16 cellular contexts compared by ENCODE assay signal in the genomic region with DNA sequence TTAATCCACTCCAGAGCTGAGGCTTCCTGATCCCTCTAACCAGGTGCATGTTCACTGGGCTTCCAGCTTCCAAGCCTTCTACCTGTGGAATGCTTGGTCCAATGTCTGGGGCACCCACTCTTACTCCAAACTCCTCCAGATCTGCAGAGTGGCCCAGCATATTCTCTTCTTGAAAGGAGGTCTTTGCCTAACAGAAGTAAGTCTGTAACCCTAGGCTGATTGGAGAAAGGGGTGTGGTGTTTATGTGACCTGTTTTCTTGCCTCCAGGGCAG.
A peak's percentile ranks its signal among the peaks of the same experiment; 100 is the strongest.
DNase-seq lines count a peak whose midpoint lies in the region; ATAC-seq and TF ChIP-seq lines count a peak whose summit lies in the region.
"Had no signal": no experiment of that assay in that cellular context is flagged by ENCODE, and none has a peak within 500 bp of the region (broad histone marks: within the 10 kb centered on the region; RNA-seq: fewer than 3 reads in every experiment).

No MANE protein-coding gene starts in this region.

- TF ChIP-seq CTCF in SK-N-SH (IDR thresholded peaks at IDR 0.05) (no peak), coronary artery (IDR thresholded peaks at IDR 0.05) (no peak), nephron (IDR thresholded peaks at IDR 0.05; ENCODE audit: unreplicated experiment in 3 of 3) (no peak)

- H3K36me3 Mint-ChIP-seq in nephron (ENCODE audit: low read depth): no peaks in the 10 kb centered on the region
- H3K36me3 Mint-ChIP-seq: naive thymus-derived CD4-positive, alpha-beta T cell; stimulated activated naive B cell treated with anti-CD40 and anti-IgM and Interleukin-4, amounts not matched to agents 10 μg/mL and 1 μg/mL and 100 μg/mL, for 72 hours had no signal

- TF ChIP-seq RAD21 in SK-N-SH (IDR thresholded peaks at IDR 0.05; ENCODE audit: low read length): no peak

- 0 out of 2 replicates have a peak overlapping the region, but pooled peaks have one; percentile 40 for H3K4me2 ChIP-seq in SK-N-SH

- H3K9me3 Mint-ChIP-seq in nephron: no peaks in the 10 kb centered on the region
- H3K9me3 Mint-ChIP-seq: stimulated activated naive B cell treated with anti-CD40 and anti-IgM and Interleukin-4, amounts not matched to agents 10 μg/mL and 1 μg/mL and 100 μg/mL, for 72 hours had no signal

- H3K27ac ChIP-seq in SK-N-SH (ENCODE audit: low read depth in 2 of 2, low read length in 1 of 2): 0 out of 4 replicates have a peak overlapping the region, but pooled peaks of 1 of the 2 experiments have one; percentile 72
- peak overlapping the region; percentile 12 to 78 for H3K27ac ChIP-seq in coronary artery
- H3K27ac ChIP-seq in aorta (ENCODE audit: low read depth in 1 of 2, low read length in 2 of 2): peak overlapping the region in 1 of 2 donors; percentile 55
- H3K27ac ChIP-seq: SK-N-MC, testis had no signal

- no peaks in the 10 kb centered on the region for H3K79me2 ChIP-seq in SK-N-SH (ENCODE audit: insufficient read depth)

- no peak for ATAC-seq in SK-N-SH treated with all-trans-retinoic acid at 6 μM for 48 hours
- ATAC-seq in esophagus mucosa: no peak
- no peak for ATAC-seq in aorta (ENCODE audit: low FRiP score)
- ATAC-seq: naive thymus-derived CD4-positive, alpha-beta T cell; stimulated activated naive B cell treated with anti-CD40 and anti-IgM and Interleukin-4, amounts not matched to agents 10 μg/mL and 1 μg/mL and 100 μg/mL, for 72 hours had no signal

- CTCF ChIA-PET in SK-N-SH (lab: Yijun Ruan, JAX): interaction anchor here (0.9 to 1.8 kb wide), 5 partner anchors 17 to 497 kb away, joined by 3 to 5 read pairs (median 3); no protein-coding TSS in a partner anchor

- peaks cover 5% of the 10 kb centered on the region for H3K27me3 Mint-ChIP-seq in nephron (ENCODE audit: low read depth)

- H3K27ac Mint-ChIP-seq in nephron: peak overlapping the region; percentile 84 to 95 (median 88)
- H3K27ac Mint-ChIP-seq: naive thymus-derived CD4-positive, alpha-beta T cell had no signal

- DNase-seq in SK-N-SH: no peak
- DNase-seq in coronary artery (ENCODE audit: low spot score): no peak
- DNase-seq in aorta: no peak
- no peak for DNase-seq in SHP77 (lab: John Stamatoyannopoulos, UW)
- DNase-seq in ureter (ENCODE audit: low spot score): no peak
- DNase-seq: 8988T; activated CD4-positive, alpha-beta T cell treated with anti-CD3 and anti-CD28 coated beads, Interleukin-2, amount 50 U/mL, for 48 hours; naive thymus-derived CD4-positive, alpha-beta T cell; NCI-H1092; stimulated activated CD4-positive, alpha-beta T cell treated with anti-CD3 and anti-CD28 coated beads, Interleukin-1b, Interleukin-23, amount 100 ng/mL, for 48 hours; stimulated activated naive B cell treated with anti-CD40 and anti-IgM and Interleukin-4, amounts not matched to agents 10 μg/mL and 1 μg/mL and 100 μg/mL, for 72 hours; testis had no signal

- no peak for TF ChIP-seq EP300 in SK-N-SH (IDR thresholded peaks at IDR 0.05; ENCODE audit: borderline replicate concordance in 1 of 2, low read depth in 1 of 2, low read length in 1 of 2)

- POLR2A ChIA-PET in SK-N-SH (lab: Yijun Ruan, JAX): no interaction called here

- H3K4me3 Mint-ChIP-seq in nephron: no peak overlapping the region
- H3K4me3 Mint-ChIP-seq: naive thymus-derived CD4-positive, alpha-beta T cell; stimulated activated naive B cell treated with anti-CD40 and anti-IgM and Interleukin-4, amounts not matched to agents 10 μg/mL and 1 μg/mL and 100 μg/mL, for 72 hours had no signal

- H3K27me3 ChIP-seq in SK-N-SH (ENCODE audit: insufficient read depth): no peaks in the 10 kb centered on the region
- H3K27me3 ChIP-seq in aorta (ENCODE audit: control insufficient read depth in 1 of 2, insufficient read depth in 2 of 2, low read length in 1 of 2): no peaks in the 10 kb centered on the region
- H3K27me3 ChIP-seq: testis had no signal

- no peaks in the 10 kb centered on the region for H3K9me3 ChIP-seq in SK-N-SH
- H3K9me3 ChIP-seq in aorta (ENCODE audit: control insufficient read depth, low read length): no peaks in the 10 kb centered on the region
- H3K9me3 ChIP-seq: testis had no signal

- H3K9me2 ChIP-seq in SK-N-SH: no peaks in the 10 kb centered on the region

- intact Hi-C loops in aorta (cut with DNase I): no loop called here

- H4K20me1 ChIP-seq in SK-N-SH (ENCODE audit: insufficient read depth): no peaks in the 10 kb centered on the region

- no peaks in the 10 kb centered on the region for H3K36me3 ChIP-seq in SK-N-SH (replicated peaks in 1 of 2; ENCODE audit: control insufficient read depth in 1 of 2, insufficient read depth in 2 of 2, low read length in 1 of 2)
- H3K36me3 ChIP-seq in aorta (ENCODE audit: control insufficient read depth in 1 of 2, insufficient read depth in 2 of 2, low read length in 1 of 2): no peaks in the 10 kb centered on the region

- no peak overlapping the region for H2AFZ ChIP-seq in SK-N-SH (ENCODE audit: low read depth)

- H3K4me1 ChIP-seq in SK-N-SH (ENCODE audit: control insufficient read depth in 1 of 2, insufficient read depth in 2 of 2, low read depth in 1 of 2, low read length in 1 of 2) (peaks cover 13 to 25% of the 10 kb centered on the region in 2 experiments; a peak in 3 of 4 replicates), aorta (ENCODE audit: control insufficient read depth in 1 of 2, insufficient read depth in 2 of 2, low read length in 2 of 2) (no peaks in the 10 kb centered on the region)

- peaks cover 51% of the 10 kb centered on the region for H3K4me1 Mint-ChIP-seq in nephron
- H3K4me1 Mint-ChIP-seq: naive thymus-derived CD4-positive, alpha-beta T cell had no signal

- no peak overlapping the region for H3K4me3 ChIP-seq in SK-N-SH (ENCODE audit: low read depth in 2 of 2, low read length in 1 of 2)
- no peak overlapping the region for H3K4me3 ChIP-seq in coronary artery
- no peak overlapping the region for H3K4me3 ChIP-seq in aorta (ENCODE audit: low read length in 2 of 2)
- H3K4me3 ChIP-seq: SK-N-MC, testis had no signal

- H3K9ac ChIP-seq in SK-N-SH: no peak overlapping the region

- peaks cover 4% of the 10 kb centered on the region for H3F3A ChIP-seq in SK-N-SH (replicated peaks; ENCODE audit: insufficient read depth)

TF ChIP-seq in SK-N-SH, 30 proteins besides CTCF, POLR2A, EP300 and RAD21 (continues in another document):
- TF ChIP-seq, protein P1, sequence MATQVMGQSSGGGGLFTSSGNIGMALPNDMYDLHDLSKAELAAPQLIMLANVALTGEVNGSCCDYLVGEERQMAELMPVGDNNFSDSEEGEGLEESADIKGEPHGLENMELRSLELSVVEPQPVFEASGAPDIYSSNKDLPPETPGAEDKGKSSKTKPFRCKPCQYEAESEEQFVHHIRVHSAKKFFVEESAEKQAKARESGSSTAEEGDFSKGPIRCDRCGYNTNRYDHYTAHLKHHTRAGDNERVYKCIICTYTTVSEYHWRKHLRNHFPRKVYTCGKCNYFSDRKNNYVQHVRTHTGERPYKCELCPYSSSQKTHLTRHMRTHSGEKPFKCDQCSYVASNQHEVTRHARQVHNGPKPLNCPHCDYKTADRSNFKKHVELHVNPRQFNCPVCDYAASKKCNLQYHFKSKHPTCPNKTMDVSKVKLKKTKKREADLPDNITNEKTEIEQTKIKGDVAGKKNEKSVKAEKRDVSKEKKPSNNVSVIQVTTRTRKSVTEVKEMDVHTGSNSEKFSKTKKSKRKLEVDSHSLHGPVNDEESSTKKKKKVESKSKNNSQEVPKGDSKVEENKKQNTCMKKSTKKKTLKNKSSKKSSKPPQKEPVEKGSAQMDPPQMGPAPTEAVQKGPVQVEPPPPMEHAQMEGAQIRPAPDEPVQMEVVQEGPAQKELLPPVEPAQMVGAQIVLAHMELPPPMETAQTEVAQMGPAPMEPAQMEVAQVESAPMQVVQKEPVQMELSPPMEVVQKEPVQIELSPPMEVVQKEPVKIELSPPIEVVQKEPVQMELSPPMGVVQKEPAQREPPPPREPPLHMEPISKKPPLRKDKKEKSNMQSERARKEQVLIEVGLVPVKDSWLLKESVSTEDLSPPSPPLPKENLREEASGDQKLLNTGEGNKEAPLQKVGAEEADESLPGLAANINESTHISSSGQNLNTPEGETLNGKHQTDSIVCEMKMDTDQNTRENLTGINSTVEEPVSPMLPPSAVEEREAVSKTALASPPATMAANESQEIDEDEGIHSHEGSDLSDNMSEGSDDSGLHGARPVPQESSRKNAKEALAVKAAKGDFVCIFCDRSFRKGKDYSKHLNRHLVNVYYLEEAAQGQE (IDR thresholded peaks at IDR 0.05; ENCODE audit: low read depth, low read length): no peak
- no peak for TF ChIP-seq TEAD4 (IDR thresholded peaks at IDR 0.05; ENCODE audit: borderline replicate concordance, insufficient read depth)

TF ChIP-seq in SK-N-SH treated with all-trans-retinoic acid at 6 μM for 48 hours, 23 proteins besides CTCF, POLR2A, EP300 and RAD21 (continues in another document):
- TF ChIP-seq CSDC2 (CRISPR knock-in tag; IDR thresholded peaks at IDR 0.05): no peak
- TF ChIP-seq OSR1 (CRISPR knock-in tag; IDR thresholded peaks at IDR 0.05): no peak
- TF ChIP-seq, protein P2, sequence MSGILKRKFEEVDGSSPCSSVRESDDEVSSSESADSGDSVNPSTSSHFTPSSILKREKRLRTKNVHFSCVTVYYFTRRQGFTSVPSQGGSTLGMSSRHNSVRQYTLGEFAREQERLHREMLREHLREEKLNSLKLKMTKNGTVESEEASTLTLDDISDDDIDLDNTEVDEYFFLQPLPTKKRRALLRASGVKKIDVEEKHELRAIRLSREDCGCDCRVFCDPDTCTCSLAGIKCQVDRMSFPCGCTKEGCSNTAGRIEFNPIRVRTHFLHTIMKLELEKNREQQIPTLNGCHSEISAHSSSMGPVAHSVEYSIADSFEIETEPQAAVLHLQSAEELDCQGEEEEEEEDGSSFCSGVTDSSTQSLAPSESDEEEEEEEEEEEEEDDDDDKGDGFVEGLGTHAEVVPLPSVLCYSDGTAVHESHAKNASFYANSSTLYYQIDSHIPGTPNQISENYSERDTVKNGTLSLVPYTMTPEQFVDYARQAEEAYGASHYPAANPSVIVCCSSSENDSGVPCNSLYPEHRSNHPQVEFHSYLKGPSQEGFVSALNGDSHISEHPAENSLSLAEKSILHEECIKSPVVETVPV (CRISPR knock-in tag; IDR thresholded peaks at IDR 0.05): no peak
- no peak for TF ChIP-seq TOX (CRISPR knock-in tag; IDR thresholded peaks at IDR 0.05; ENCODE audit: borderline replicate concordance)
- no peak for TF ChIP-seq BACH2 (CRISPR knock-in tag; IDR thresholded peaks at IDR 0.05; ENCODE audit: borderline replicate concordance)
